ENCODE assay signal across 9 cellular contexts in the genomic region with DNA sequence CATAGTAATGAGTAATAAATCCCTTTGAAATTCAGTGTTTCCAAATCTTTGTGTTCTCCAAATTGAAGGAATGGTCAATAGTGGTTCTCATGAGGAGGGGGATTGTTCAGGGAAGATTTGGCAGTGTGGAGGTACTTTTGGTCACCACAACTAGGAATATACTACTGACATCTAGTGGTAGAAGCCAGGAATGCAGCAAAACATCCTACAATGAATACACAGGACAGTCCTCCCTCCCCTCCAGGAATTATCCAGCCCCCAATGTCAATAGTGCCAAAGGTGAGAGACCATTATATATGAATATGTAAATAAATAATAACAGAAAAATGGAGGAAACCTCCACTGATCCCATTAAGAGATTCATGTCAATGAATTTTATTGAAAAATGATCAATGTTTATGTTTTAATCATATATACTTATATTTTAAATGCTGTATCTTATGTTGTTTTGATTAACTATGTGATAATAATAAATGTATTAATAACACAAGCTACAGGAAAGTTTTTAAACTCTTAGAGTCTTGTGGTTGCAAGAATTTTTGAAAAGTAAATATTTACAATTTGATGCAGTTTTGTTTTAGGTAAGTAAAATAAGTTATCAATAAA. TPM values are rescaled to one million over a fixed set of nuclear protein-coding genes. Genes with fewer than 3 reads are reported as not detected.
DNase-seq lines count a peak whose midpoint lies in the region; ATAC-seq and TF ChIP-seq lines count a peak whose summit lies in the region.
"Had no signal": no experiment of that assay in that cellular context is flagged by ENCODE, and none has a peak within 500 bp of the region (broad histone marks: within the 10 kb centered on the region; RNA-seq: fewer than 3 reads in every experiment).

No MANE protein-coding gene starts in this region.

- H3K4me2 ChIP-seq in osteoblast (ENCODE audit: insufficient read depth, low read length) = no peak overlapping the region

- H3K27ac ChIP-seq in osteoblast (ENCODE audit: low read depth, low read length) = no peak overlapping the region
- H3K27ac ChIP-seq: SJSA1 had no signal

- H3K9me3 ChIP-seq in osteoblast (ENCODE audit: low read depth, low read length) = no peaks in the 10 kb centered on the region
- H3K9me3 ChIP-seq: SJSA1 had no signal

- TF ChIP-seq CTCF in GM12864 (IDR thresholded peaks at IDR 0.05; ENCODE audit: low read depth, low read length, missing control alignments) (peak; percentile 62), osteoblast (IDR thresholded peaks at IDR 0.05; ENCODE audit: extremely low read depth, low read depth, low read length) (peak; percentile 78)

- no peaks in the 10 kb centered on the region for H3K79me2 ChIP-seq in osteoblast (ENCODE audit: insufficient read depth, low read length)

- no peaks in the 10 kb centered on the region for H3K27me3 ChIP-seq in osteoblast (ENCODE audit: insufficient read depth, low read length)
- H3K27me3 ChIP-seq: SJSA1 had no signal

- ATAC-seq in HG03045 (IDR thresholded peaks at IDR 0.05; ENCODE audit: unreplicated experiment) = no peak

- no peaks in the 10 kb centered on the region for H4K20me1 ChIP-seq in osteoblast (ENCODE audit: insufficient read depth, low read length)

- no peak overlapping the region for H2AFZ ChIP-seq in osteoblast (ENCODE audit: low read length)

- H3K4me1 ChIP-seq in osteoblast (ENCODE audit: insufficient read depth, low read length) = no peaks in the 10 kb centered on the region
- H3K4me1 ChIP-seq: SJSA1 had no signal

- no peak overlapping the region for H3K4me3 ChIP-seq in GM12864 (ENCODE audit: low read depth, low read length)
- H3K4me3 ChIP-seq in osteoblast (ENCODE audit: insufficient read depth, low read length) = no peak overlapping the region
- H3K4me3 ChIP-seq: SJSA1 had no signal

- peak; percentile 1 to 9 for DNase-seq in AML-193 (lab: John Stamatoyannopoulos, UW)
- no peak for DNase-seq in GM12864 (ENCODE audit: low read depth)
- peak; percentile 12 for DNase-seq in HuH-7.5 (ENCODE audit: low spot score)
- DNase-seq in RPMI8226 = peak; percentile 38
- peak; percentile 3 to 42 for DNase-seq in erythroblast (lab: John Stamatoyannopoulos, UW)
- peak; percentile 39 for DNase-seq in osteoblast (ENCODE audit: insufficient read length, low spot score, missing footprints)
- no peak for DNase-seq in DMS153 treated with DMSO at 0.1 percent for 48 hours (lab: John Stamatoyannopoulos, UW; ENCODE audit: unreplicated experiment)

- no peaks in the 10 kb centered on the region for H3K36me3 ChIP-seq in osteoblast (ENCODE audit: insufficient read depth, low read length)
- H3K36me3 ChIP-seq: SJSA1 had no signal

- TF ChIP-seq POLR2A in erythroblast (IDR thresholded peaks at IDR 0.05; ENCODE audit: low read length) = no peak

RNA-seq across cellular contexts. Expression of a gene that starts 14.4 kb away (rescaled TPM):
- not detected in 2 replicates for total RNA-seq in osteoblast
- total RNA-seq: SJSA1 had no signal

Comparison
In these comparisons a context has a peak if more than half of its experiments do, and no peak if none do; other contexts are left out.
1. DNase-seq: peak in AML-193 (2 of 2), HuH-7.5 (single experiment), RPMI8226 (single experiment), erythroblast (2 of 2) and osteoblast (single experiment); none in GM12864 (single experiment) and DMS153 treated with DMSO at 0.1 percent for 48 hours (single experiment).